1 cellular context compared by ENCODE assay signal in genomic region chr13:51978836-51979556, GRCh38.
TF ChIP-seq lines count a peak whose summit lies in the region.

No MANE protein-coding gene starts in this region.

TF ChIP-seq in K562, 482 proteins besides CTCF, POLR2A, EP300 and RAD21 (continued from another document and continues in another):
- TF ChIP-seq MGA (IDR thresholded peaks at IDR 0.05) (peak; percentile 71), STAT6 (CRISPR knock-in tag; IDR thresholded peaks at IDR 0.05) (no peak), ZNF174 (CRISPR knock-in tag; IDR thresholded peaks at IDR 0.05) (no peak), JUN (IDR thresholded peaks at IDR 0.05; ENCODE audit: borderline replicate concordance, low read depth, low read length) (peak; percentile 19; the same call in 1 of the 2 replicates), JUN (CRISPR knock-in tag; IDR thresholded peaks at IDR 0.05; ENCODE audit: borderline replicate concordance) (no peak), HNRNPLL (IDR thresholded peaks at IDR 0.05; ENCODE audit: low read depth, low read length, poor library complexity, severe bottlenecking) (no peak), ZNF592 (IDR thresholded peaks at IDR 0.05) (peak; percentile 81), USF1 (CRISPR knock-in tag; IDR thresholded peaks at IDR 0.05) (peak; percentile 97), ZNF76 (CRISPR knock-in tag; IDR thresholded peaks at IDR 0.05; ENCODE audit: borderline replicate concordance) (no peak), IRF1 (CRISPR knock-in tag; IDR thresholded peaks at IDR 0.05; ENCODE audit: borderline replicate concordance) (no peak), POLR2AphosphoS5 (IDR thresholded peaks at IDR 0.05; ENCODE audit: control insufficient read depth, insufficient read depth, low read depth, low read length) (0 out of 2 replicates have a peak, but pooled peaks have one; percentile 19), YY1 (IDR thresholded peaks at IDR 0.05; ENCODE audit: borderline replicate concordance in 1 of 3, control insufficient read depth in 1 of 3, extremely low read depth in 1 of 3, insufficient read depth in 3 of 3, insufficient read length in 1 of 3, insufficient replicate concordance in 2 of 3, low read depth in 1 of 3, low read length in 2 of 3) (no peak), HEY1 (CRISPR knock-in tag; IDR thresholded peaks at IDR 0.05; ENCODE audit: borderline replicate concordance) (no peak), NR4A1 (CRISPR knock-in tag; IDR thresholded peaks at IDR 0.05) (no peak), NR4A1 (tag; IDR thresholded peaks at IDR 0.05) (peak; percentile 57; the same call in 1 of the 2 replicates), ZNF212 (CRISPR knock-in tag; IDR thresholded peaks at IDR 0.05) (no peak), NCOA6 (IDR thresholded peaks at IDR 0.05) (no peak), HDGF (IDR thresholded peaks at IDR 0.05) (no peak), E2F6 (IDR thresholded peaks at IDR 0.05; ENCODE audit: borderline replicate concordance in 1 of 2, extremely low read depth in 1 of 2, insufficient read depth in 1 of 2, insufficient read length in 1 of 2, low read depth in 1 of 2, low read length in 1 of 2, poor library complexity in 1 of 2, severe bottlenecking in 1 of 2) (peak in 1 of 2 experiments; percentile 31), KDM4B (IDR thresholded peaks at IDR 0.05; ENCODE audit: borderline replicate concordance in 2 of 2, low read depth in 1 of 2) (no peak)
- TF ChIP-seq, protein P1, sequence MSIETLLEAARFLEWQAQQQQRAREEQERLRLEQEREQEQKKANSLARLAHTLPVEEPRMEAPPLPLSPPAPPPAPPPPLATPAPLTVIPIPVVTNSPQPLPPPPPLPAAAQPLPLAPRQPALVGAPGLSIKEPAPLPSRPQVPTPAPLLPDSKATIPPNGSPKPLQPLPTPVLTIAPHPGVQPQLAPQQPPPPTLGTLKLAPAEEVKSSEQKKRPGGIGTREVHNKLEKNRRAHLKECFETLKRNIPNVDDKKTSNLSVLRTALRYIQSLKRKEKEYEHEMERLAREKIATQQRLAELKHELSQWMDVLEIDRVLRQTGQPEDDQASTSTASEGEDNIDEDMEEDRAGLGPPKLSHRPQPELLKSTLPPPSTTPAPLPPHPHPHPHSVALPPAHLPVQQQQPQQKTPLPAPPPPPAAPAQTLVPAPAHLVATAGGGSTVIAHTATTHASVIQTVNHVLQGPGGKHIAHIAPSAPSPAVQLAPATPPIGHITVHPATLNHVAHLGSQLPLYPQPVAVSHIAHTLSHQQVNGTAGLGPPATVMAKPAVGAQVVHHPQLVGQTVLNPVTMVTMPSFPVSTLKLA (conservative IDR thresholded peaks at IDR 0.05): peak in 1 of 2 experiments; percentile 54; a peak in 2 of 4 replicates
- TF ChIP-seq, protein P2, sequence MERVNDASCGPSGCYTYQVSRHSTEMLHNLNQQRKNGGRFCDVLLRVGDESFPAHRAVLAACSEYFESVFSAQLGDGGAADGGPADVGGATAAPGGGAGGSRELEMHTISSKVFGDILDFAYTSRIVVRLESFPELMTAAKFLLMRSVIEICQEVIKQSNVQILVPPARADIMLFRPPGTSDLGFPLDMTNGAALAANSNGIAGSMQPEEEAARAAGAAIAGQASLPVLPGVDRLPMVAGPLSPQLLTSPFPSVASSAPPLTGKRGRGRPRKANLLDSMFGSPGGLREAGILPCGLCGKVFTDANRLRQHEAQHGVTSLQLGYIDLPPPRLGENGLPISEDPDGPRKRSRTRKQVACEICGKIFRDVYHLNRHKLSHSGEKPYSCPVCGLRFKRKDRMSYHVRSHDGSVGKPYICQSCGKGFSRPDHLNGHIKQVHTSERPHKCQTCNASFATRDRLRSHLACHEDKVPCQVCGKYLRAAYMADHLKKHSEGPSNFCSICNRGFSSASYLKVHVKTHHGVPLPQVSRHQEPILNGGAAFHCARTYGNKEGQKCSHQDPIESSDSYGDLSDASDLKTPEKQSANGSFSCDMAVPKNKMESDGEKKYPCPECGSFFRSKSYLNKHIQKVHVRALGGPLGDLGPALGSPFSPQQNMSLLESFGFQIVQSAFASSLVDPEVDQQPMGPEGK (CRISPR knock-in tag; IDR thresholded peaks at IDR 0.05; ENCODE audit: borderline replicate concordance): no peak
- TF ChIP-seq, protein P3, sequence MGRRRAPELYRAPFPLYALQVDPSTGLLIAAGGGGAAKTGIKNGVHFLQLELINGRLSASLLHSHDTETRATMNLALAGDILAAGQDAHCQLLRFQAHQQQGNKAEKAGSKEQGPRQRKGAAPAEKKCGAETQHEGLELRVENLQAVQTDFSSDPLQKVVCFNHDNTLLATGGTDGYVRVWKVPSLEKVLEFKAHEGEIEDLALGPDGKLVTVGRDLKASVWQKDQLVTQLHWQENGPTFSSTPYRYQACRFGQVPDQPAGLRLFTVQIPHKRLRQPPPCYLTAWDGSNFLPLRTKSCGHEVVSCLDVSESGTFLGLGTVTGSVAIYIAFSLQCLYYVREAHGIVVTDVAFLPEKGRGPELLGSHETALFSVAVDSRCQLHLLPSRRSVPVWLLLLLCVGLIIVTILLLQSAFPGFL (CRISPR knock-in tag; IDR thresholded peaks at IDR 0.05): no peak
